Comparison of ENCODE assay signal across 1 cellular context in the genomic region with DNA sequence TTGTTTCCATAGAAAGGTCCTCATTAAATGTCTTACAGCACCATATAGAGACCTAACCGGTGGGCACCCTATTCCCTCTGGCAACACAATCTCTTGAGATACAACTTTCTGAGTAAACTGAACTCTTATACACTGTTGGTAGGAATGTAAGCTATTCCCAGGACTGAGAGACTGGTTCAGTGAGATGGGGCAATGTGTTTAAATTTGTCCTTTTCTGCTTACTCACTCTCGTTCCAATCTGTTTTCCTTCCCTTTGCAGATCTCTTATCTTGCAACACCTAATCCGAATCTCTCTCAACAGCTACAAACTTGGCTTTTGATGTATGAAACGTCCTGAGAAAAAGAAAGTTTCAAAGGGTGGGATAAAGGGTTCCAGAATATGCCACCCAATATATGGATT.
TF ChIP-seq lines count a peak whose summit lies in the region.

No MANE protein-coding gene starts in this region.

TF ChIP-seq in liver, 16 proteins besides CTCF, POLR2A, EP300 and RAD21 (continued from another document):
- TF ChIP-seq REST (IDR thresholded peaks at IDR 0.05) (no peak), JUND (IDR thresholded peaks at IDR 0.05) (peak in 1 of 2 donors; percentile 46), HNF4G (IDR thresholded peaks at IDR 0.05) (no peak)
